In genomic region chr4:155959417-155959816, GRCh38 we compare ENCODE assay signal across 24 cellular contexts. TPM values are rescaled to one million over a fixed set of nuclear protein-coding genes. Genes with fewer than 3 reads are reported as not detected.
"Had no signal": no experiment of that assay in that cellular context is flagged by ENCODE, and none has a peak within 500 bp of the region (broad histone marks: within the 10 kb centered on the region; RNA-seq: fewer than 3 reads in every experiment).

No MANE protein-coding gene starts in this region.

- H3K27ac ChIP-seq: cardiac muscle cell, colonic mucosa, hepatocyte, left ventricle myocardium inferior, parathyroid adenoma, psoas muscle, tibial artery had no signal

- H3K4me3 Mint-ChIP-seq: naive B cell; nephron; stimulated activated naive B cell treated with anti-CD40 and anti-IgM and Interleukin-4, amounts not matched to agents 10 μg/mL and 1 μg/mL and 100 μg/mL, for 72 hours had no signal

- H3K79me2 ChIP-seq: hepatocyte, parathyroid adenoma had no signal

- H3K9me3 Mint-ChIP-seq: naive B cell; nephron; stimulated activated naive B cell treated with anti-CD40 and anti-IgM and Interleukin-4, amounts not matched to agents 10 μg/mL and 1 μg/mL and 100 μg/mL, for 72 hours had no signal

- H3K4me3 ChIP-seq: cardiac muscle cell, colonic mucosa, esophagus squamous epithelium, hepatocyte, left ventricle myocardium inferior, lung, psoas muscle, sigmoid colon, tibial artery had no signal

- H3K4me1 Mint-ChIP-seq: stimulated activated naive B cell treated with anti-CD40 and anti-IgM and Interleukin-4, amounts not matched to agents 10 μg/mL and 1 μg/mL and 100 μg/mL, for 72 hours had no signal

- H3K27ac Mint-ChIP-seq: naive B cell; nephron; stimulated activated naive B cell treated with anti-CD40 and anti-IgM and Interleukin-4, amounts not matched to agents 10 μg/mL and 1 μg/mL and 100 μg/mL, for 72 hours had no signal

- H3K9ac ChIP-seq: parathyroid adenoma had no signal

- H3K27me3 ChIP-seq: cardiac muscle cell, colonic mucosa, esophagus squamous epithelium, hepatocyte, sigmoid colon, tibial artery had no signal

- H3K9me3 ChIP-seq: colonic mucosa, esophagus squamous epithelium, left ventricle myocardium inferior, psoas muscle, sigmoid colon, tibial artery had no signal

- H3K36me3 Mint-ChIP-seq: naive B cell; stimulated activated naive B cell treated with anti-CD40 and anti-IgM and Interleukin-4, amounts not matched to agents 10 μg/mL and 1 μg/mL and 100 μg/mL, for 72 hours had no signal

- H3K36me3 ChIP-seq: cardiac muscle cell, colonic mucosa, esophagus squamous epithelium, left ventricle myocardium inferior, sigmoid colon, tibial artery had no signal

- H3K4me1 ChIP-seq: left ventricle myocardium inferior, parathyroid adenoma, psoas muscle, tibial artery had no signal

- H2AFZ ChIP-seq: hepatocyte, parathyroid adenoma had no signal

- DNase-seq: cerebellar nuclear complex; colonic mucosa; dermis blood vessel endothelial cell; esophagus squamous epithelium; foreskin fibroblast; kidney; left cardiac atrium; left ventricle myocardium inferior; mesendoderm; naive B cell; psoas muscle; sigmoid colon; small intestine; stimulated activated CD4-positive, alpha-beta T cell treated with anti-CD3 and anti-CD28 coated beads, Interleukin-4, amount 100 ng/mL, for 1 hour; stimulated activated CD8-positive, alpha-beta memory T cell treated with anti-CD3 and anti-CD28 coated beads, Interleukin-4, amount 100 ng/mL, for 48 hours; stimulated activated naive B cell treated with anti-CD40 and anti-IgM and Interleukin-4, amounts not matched to agents 10 μg/mL and 1 μg/mL and 100 μg/mL, for 72 hours; tibial artery had no signal

- H3K4me2 ChIP-seq: hepatocyte had no signal

- ATAC-seq: psoas muscle; stimulated activated naive B cell treated with anti-CD40 and anti-IgM and Interleukin-4, amounts not matched to agents 10 μg/mL and 1 μg/mL and 100 μg/mL, for 72 hours had no signal

RNA-seq across cellular contexts. Expression of gene TDO2, which starts 55.9 kb away (rescaled TPM):
- total RNA-seq: dermis blood vessel endothelial cell, epithelial cell of proximal tubule, left cardiac atrium, left ventricle myocardium inferior, temporal lobe had no signal
